ENCODE assay signal across 1 cellular context in the genomic region with DNA sequence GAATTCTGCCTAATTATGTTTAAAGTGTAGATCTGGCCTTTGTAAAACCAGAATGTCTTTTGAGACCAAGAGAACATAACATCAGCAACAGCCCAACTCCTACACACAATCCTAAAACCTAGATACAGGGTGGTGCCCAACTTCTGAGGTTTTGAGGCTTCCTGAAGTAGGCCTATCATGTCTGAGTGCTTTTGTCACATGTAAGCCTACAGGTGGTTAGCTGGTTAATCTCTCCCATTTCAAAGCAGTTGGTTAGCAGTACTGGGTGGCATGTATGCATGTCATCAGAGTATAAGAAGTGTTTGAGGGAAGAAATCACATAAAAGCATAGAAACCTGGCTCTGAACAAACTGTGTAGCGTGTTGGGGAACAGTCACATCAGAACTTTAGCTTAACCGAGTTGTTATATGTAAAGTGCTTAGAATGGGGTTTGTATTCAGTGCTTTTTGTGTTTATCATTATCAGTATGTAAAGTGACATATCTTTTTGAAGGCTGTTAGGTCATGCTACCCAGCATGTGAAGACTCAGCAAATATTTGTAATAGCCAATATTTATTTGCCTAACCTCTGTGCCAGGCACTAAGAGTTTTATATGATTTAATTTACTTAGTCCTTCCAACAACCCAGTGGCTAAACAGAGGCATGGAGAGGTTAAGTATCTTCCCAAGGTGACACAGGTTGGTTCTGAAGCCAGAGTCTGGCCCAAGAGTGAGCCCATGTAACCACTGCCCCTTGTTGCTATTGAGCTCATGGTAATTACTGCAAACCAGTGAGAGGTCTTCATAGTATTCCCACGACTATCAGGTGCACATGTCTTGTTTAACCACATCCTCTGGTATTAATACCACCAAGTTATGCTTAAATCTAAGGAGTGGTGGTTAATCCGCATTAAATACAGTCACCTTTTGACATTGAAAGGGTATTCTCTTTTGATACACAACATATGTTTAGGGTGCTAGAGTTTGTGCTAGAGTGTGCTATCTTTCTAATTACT.
TF ChIP-seq lines count a peak whose summit lies in the region.

No MANE protein-coding gene starts in this region.

TF ChIP-seq in K562, 482 proteins besides CTCF, POLR2A, EP300 and RAD21 (continued from another document):
- TF ChIP-seq, protein P1, sequence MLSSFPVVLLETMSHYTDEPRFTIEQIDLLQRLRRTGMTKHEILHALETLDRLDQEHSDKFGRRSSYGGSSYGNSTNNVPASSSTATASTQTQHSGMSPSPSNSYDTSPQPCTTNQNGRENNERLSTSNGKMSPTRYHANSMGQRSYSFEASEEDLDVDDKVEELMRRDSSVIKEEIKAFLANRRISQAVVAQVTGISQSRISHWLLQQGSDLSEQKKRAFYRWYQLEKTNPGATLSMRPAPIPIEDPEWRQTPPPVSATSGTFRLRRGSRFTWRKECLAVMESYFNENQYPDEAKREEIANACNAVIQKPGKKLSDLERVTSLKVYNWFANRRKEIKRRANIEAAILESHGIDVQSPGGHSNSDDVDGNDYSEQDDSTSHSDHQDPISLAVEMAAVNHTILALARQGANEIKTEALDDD (IDR thresholded peaks at IDR 0.05): peak; percentile 97
- TF ChIP-seq ZNF316 (IDR thresholded peaks at IDR 0.05): peak; percentile 63; the same call in 1 of the 2 replicates
- TF ChIP-seq BACH1 (tag; IDR thresholded peaks at IDR 0.05): no peak
- peak; percentile 26; the same call in 1 of the 2 replicates for TF ChIP-seq C11orf30 (IDR thresholded peaks at IDR 0.05; ENCODE audit: low read depth)
- TF ChIP-seq ZNF274 (IDR thresholded peaks at IDR 0.05; ENCODE audit: borderline replicate concordance, low read depth, low read length): no peak
- TF ChIP-seq, protein P2, sequence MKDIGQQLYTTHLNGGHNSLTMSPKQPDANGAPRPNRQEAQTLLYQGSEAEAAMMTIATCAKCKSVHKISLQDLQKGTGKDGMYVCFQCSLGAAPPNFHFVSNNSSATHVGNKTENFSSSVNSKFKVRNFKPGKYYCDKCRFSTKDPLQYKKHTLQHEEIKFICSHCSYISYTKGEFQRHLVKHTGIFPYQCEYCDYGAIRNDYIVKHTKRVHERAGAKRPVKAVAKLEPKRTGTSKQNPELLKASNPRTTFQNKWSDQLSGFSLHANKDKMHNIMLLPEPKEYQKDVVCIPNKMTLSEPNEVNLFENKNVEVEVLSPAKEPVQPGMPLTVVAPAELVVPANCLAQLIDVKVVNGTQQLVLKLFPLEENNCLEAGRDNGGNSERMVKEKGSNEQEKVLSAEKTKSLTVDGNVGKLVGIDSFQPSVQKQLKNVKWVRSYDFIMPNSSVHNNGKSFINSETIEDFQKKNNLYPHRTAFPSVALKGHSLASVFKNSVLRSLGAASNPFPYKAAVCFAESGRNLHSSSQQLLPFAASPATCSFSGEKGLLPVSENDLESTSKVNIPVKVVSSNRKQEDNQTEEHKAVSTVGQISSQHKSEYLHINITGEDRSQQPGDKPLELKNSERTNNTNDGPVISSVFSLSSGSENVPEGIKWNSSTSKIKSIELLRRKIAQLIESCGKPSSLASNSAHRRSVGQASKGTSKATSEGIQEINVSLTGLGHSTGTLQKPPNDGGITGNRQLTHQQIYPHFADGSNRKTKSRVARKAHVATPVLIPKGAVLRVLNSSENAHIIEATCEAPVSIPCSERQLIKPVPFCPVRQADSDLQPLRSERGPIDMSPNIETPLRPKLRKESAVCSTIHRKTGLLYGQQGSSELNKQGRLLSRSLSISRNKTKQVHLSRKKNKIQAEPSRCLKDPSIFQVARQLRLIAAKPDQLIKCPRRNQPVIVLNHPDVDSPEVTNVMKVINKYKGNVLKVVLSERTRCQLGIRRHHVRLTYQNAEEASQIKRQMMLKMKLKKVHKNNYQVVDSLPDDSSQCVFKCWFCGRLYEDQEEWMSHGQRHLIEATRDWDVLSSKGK (CRISPR knock-in tag; IDR thresholded peaks at IDR 0.05): no peak
- no peak for TF ChIP-seq TSC22D4 (tag; IDR thresholded peaks at IDR 0.05)
- no peak for TF ChIP-seq SMAD1 (IDR thresholded peaks at IDR 0.05; ENCODE audit: low read depth, low read length, partially characterized antibody)
- TF ChIP-seq ZNF431 (CRISPR knock-in tag; IDR thresholded peaks at IDR 0.05): no peak
TF ChIP-seq in K562: peak in this region for 3.
